ENCODE assay signal across 1 cellular context in genomic region chr18:24600076-24600654, GRCh38.
TF ChIP-seq lines count a peak whose summit lies in the region.

No MANE protein-coding gene starts in this region.

TF ChIP-seq in GM23338, 12 proteins besides CTCF, POLR2A, EP300 and RAD21 (continued from another document):
- TF ChIP-seq ZNF462 (CRISPR knock-in tag; IDR thresholded peaks at IDR 0.05) (no peak), STAT1 (IDR thresholded peaks at IDR 0.05; ENCODE audit: unreplicated experiment) (no peak), EZH2 (IDR thresholded peaks at IDR 0.05; ENCODE audit: low read depth, unreplicated experiment) (no peak), EZH2phosphoT487 (IDR thresholded peaks at IDR 0.05; ENCODE audit: unreplicated experiment) (no peak), CREB1 (CRISPR knock-in tag; IDR thresholded peaks at IDR 0.05; ENCODE audit: low read depth) (no peak), NANOG (IDR thresholded peaks at IDR 0.05; ENCODE audit: borderline replicate concordance) (no peak), ETS1 (IDR thresholded peaks at IDR 0.05) (no peak)
TF ChIP-seq in GM23338: peak in this region for 0.
